ENCODE assay signal across 2 cellular contexts in genomic region chr1:10103193-10103592, GRCh38.
TF ChIP-seq lines count a peak whose summit lies in the region.

No MANE protein-coding gene starts in this region.

TF ChIP-seq in HEK293, 187 proteins besides CTCF, POLR2A, EP300 and RAD21 (continued from another document and continues in another):
- TF ChIP-seq PRDM2 (tag by site-specific recombination; IDR thresholded peaks at IDR 0.05; ENCODE audit: borderline replicate concordance), result no peak
- TF ChIP-seq ZNF600 (tag by site-specific recombination; IDR thresholded peaks at IDR 0.05), result no peak
- 0 out of 2 replicates have a peak, but pooled peaks have one; percentile 14 for TF ChIP-seq ZNF121 (tag by site-specific recombination; IDR thresholded peaks at IDR 0.05)
- peak; percentile 55; the same call in 1 of the 2 replicates for TF ChIP-seq GLI2 (tag by site-specific recombination; IDR thresholded peaks at IDR 0.05; ENCODE audit: borderline replicate concordance, low read depth)
- TF ChIP-seq ZNF433 (tag by site-specific recombination; IDR thresholded peaks at IDR 0.05; ENCODE audit: low read depth), result peak; percentile 75
- 0 out of 2 replicates have a peak, but pooled peaks have one; percentile 41 for TF ChIP-seq ZNF530 (tag by site-specific recombination; IDR thresholded peaks at IDR 0.05; ENCODE audit: low read depth)
- TF ChIP-seq ZXDB (tag by site-specific recombination; IDR thresholded peaks at IDR 0.05), result peak; percentile 75
- TF ChIP-seq ZNF16 (tag by site-specific recombination; IDR thresholded peaks at IDR 0.05; ENCODE audit: low read depth), result no peak
- TF ChIP-seq, protein P1, sequence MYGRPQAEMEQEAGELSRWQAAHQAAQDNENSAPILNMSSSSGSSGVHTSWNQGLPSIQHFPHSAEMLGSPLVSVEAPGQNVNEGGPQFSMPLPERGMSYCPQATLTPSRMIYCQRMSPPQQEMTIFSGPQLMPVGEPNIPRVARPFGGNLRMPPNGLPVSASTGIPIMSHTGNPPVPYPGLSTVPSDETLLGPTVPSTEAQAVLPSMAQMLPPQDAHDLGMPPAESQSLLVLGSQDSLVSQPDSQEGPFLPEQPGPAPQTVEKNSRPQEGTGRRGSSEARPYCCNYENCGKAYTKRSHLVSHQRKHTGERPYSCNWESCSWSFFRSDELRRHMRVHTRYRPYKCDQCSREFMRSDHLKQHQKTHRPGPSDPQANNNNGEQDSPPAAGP (tag by site-specific recombination; IDR thresholded peaks at IDR 0.05), result no peak
- TF ChIP-seq, protein P2, sequence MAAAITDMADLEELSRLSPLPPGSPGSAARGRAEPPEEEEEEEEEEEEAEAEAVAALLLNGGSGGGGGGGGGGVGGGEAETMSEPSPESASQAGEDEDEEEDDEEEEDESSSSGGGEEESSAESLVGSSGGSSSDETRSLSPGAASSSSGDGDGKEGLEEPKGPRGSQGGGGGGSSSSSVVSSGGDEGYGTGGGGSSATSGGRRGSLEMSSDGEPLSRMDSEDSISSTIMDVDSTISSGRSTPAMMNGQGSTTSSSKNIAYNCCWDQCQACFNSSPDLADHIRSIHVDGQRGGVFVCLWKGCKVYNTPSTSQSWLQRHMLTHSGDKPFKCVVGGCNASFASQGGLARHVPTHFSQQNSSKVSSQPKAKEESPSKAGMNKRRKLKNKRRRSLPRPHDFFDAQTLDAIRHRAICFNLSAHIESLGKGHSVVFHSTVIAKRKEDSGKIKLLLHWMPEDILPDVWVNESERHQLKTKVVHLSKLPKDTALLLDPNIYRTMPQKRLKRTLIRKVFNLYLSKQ (tag by site-specific recombination; IDR thresholded peaks at IDR 0.05; ENCODE audit: borderline replicate concordance), result peak; percentile 49; the same call in 1 of the 2 replicates
- TF ChIP-seq ZNF140 (tag by site-specific recombination; IDR thresholded peaks at IDR 0.05), result peak; percentile 93
- TF ChIP-seq ZNF223 (tag by site-specific recombination; IDR thresholded peaks at IDR 0.05), result peak; percentile 48; the same call in 1 of the 2 replicates

TF ChIP-seq in K562, 482 proteins besides CTCF, POLR2A, EP300 and RAD21:
- TF ChIP-seq ZNF449 (CRISPR knock-in tag; IDR thresholded peaks at IDR 0.05) (no peak), CEBPB (tag; IDR thresholded peaks at IDR 0.05) (no peak), ZC3H11A (IDR thresholded peaks at IDR 0.05; ENCODE audit: low read depth, low read length) (peak; percentile 88; the same call in 1 of the 2 replicates)
- TF ChIP-seq, protein P3, sequence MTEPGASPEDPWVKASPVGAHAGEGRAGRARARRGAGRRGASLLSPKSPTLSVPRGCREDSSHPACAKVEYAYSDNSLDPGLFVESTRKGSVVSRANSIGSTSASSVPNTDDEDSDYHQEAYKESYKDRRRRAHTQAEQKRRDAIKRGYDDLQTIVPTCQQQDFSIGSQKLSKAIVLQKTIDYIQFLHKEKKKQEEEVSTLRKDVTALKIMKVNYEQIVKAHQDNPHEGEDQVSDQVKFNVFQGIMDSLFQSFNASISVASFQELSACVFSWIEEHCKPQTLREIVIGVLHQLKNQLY (CRISPR knock-in tag; conservative IDR thresholded peaks at IDR 0.05), result no peak
